8 cellular contexts compared by ENCODE assay signal in genomic region chr5:57175586-57175985, GRCh38. TPM values are rescaled to one million over a fixed set of nuclear protein-coding genes. Genes with fewer than 3 reads are reported as not detected.
A peak's percentile ranks its signal among the peaks of the same experiment; 100 is the strongest.
DNase-seq lines count a peak whose midpoint lies in the region; ATAC-seq and TF ChIP-seq lines count a peak whose summit lies in the region.

No MANE protein-coding gene starts in this region.

- peak overlapping the region; percentile 94 for H3K27ac ChIP-seq in SJCRH30
- H3K27ac ChIP-seq in colonic mucosa: peak overlapping the region; percentile 100
- H3K27ac ChIP-seq in muscle layer of colon (ENCODE audit: low read depth, low read length): peak overlapping the region; percentile 99
- H3K27ac ChIP-seq in thyroid gland: peak overlapping the region; percentile 99 to 100 (median 99)

- H3K27me3 ChIP-seq in SJCRH30: no peaks in the 10 kb centered on the region
- no peaks in the 10 kb centered on the region for H3K27me3 ChIP-seq in colonic mucosa
- no peaks in the 10 kb centered on the region for H3K27me3 ChIP-seq in muscle layer of colon (ENCODE audit: control insufficient read depth in 1 of 2, insufficient read depth in 2 of 2, low read length in 2 of 2)
- no peaks in the 10 kb centered on the region for H3K27me3 ChIP-seq in thyroid gland

- peak overlapping the region; percentile 82 for H3K4me3 ChIP-seq in SJCRH30
- H3K4me3 ChIP-seq in colonic mucosa: peak overlapping the region; percentile 72
- peak overlapping the region; percentile 29 to 94 for H3K4me3 ChIP-seq in muscle layer of colon (ENCODE audit: low read depth in 1 of 2, low read length in 2 of 2)
- H3K4me3 ChIP-seq in thyroid gland (replicated peaks in 1 of 3): peak overlapping the region in 2 of 3 donors; percentile 89 to 92

- no peak for ATAC-seq in GM18502 (IDR thresholded peaks at IDR 0.05; ENCODE audit: poor library complexity, unreplicated experiment)

- H3K36me3 ChIP-seq in SJCRH30 (peaks cover 38% of the 10 kb centered on the region), colonic mucosa (no peaks in the 10 kb centered on the region), muscle layer of colon (ENCODE audit: insufficient read depth, low read length) (no peaks in the 10 kb centered on the region), thyroid gland (no peaks in the 10 kb centered on the region)

- DNase-seq in DMS53 (lab: John Stamatoyannopoulos, UW) (peak; percentile 41), DMS53 treated with DMSO at 0.1 percent for 48 hours (lab: John Stamatoyannopoulos, UW; ENCODE audit: unreplicated experiment) (no peak), SJCRH30 (peak in 1 of 2 experiments; percentile 24), colonic mucosa (peak; percentile 39), thyroid gland (peak; percentile 55 to 70), DMS79 treated with DMSO at 0.1 percent for 48 hours (lab: John Stamatoyannopoulos, UW) (no peak)

- H3K9ac ChIP-seq in colonic mucosa (ENCODE audit: low read depth in 2 of 2, low read length in 2 of 2): peak overlapping the region in 1 of 2 donors; percentile 99
- peak overlapping the region; percentile 98 for H3K9ac ChIP-seq in muscle layer of colon (ENCODE audit: low read length)

- H3K4me1 ChIP-seq in SJCRH30 (peaks cover 12% of the 10 kb centered on the region), colonic mucosa (no peaks in the 10 kb centered on the region), muscle layer of colon (ENCODE audit: insufficient read depth, low read length) (peaks cover 14% of the 10 kb centered on the region), thyroid gland (peaks cover 34 to 37% of the 10 kb centered on the region in 2 donors)

- no peak for TF ChIP-seq POLR2A in thyroid gland (IDR thresholded peaks at IDR 0.05)

- no peak for TF ChIP-seq CTCF in colonic mucosa (IDR thresholded peaks at IDR 0.05)
- no peak for TF ChIP-seq CTCF in thyroid gland (IDR thresholded peaks at IDR 0.05)

- intact Hi-C loops in colonic mucosa (cut with DNase I): no loop called here
- intact Hi-C loops in thyroid gland (cut with DNase I): loop anchor here (10.0 kb wide), 1 partner anchor 271 kb away; the partner anchor contains the start of gene SETD9

- H3K9me3 ChIP-seq in SJCRH30 (replicated peaks) (no peaks in the 10 kb centered on the region), colonic mucosa (no peaks in the 10 kb centered on the region), muscle layer of colon (ENCODE audit: low read length) (no peaks in the 10 kb centered on the region), thyroid gland (no peaks in the 10 kb centered on the region)

- 0 to 1% methylated on average over 5 of the region's 5 CpGs for WGBS in thyroid gland, 2 donors

RNA-seq across cellular contexts. Expression of gene GPBP1, which starts 1.7 kb away (rescaled TPM):
- total RNA-seq in SJCRH30 (2014; rRNA removed; shearing (Covaris generic)): 99.9 and 106 TPM in 2 replicates
- total RNA-seq in colonic mucosa (10 to 100 TPM; 46.5 to 73.8 TPM), thyroid gland (100 to 1,000 TPM in 2 of 4 donors, 10 to 100 TPM in 2; 89.4 to 109 (median 99.4) TPM)

Comparison
In these comparisons a context has a peak if more than half of its experiments do, and no peak if none do; other contexts are left out.
1. DNase-seq: peak in DMS53 (single experiment), colonic mucosa (single experiment) and thyroid gland (2 of 2); none in DMS53 treated with DMSO at 0.1 percent for 48 hours (single experiment) and DMS79 treated with DMSO at 0.1 percent for 48 hours (single experiment).
2. Peak in every context shown above with its lines, with median percentiles within 50 percentile points of each other: H3K27ac ChIP-seq and H3K4me3 ChIP-seq.